ENCODE assay signal across 19 cellular contexts in the genomic region with DNA sequence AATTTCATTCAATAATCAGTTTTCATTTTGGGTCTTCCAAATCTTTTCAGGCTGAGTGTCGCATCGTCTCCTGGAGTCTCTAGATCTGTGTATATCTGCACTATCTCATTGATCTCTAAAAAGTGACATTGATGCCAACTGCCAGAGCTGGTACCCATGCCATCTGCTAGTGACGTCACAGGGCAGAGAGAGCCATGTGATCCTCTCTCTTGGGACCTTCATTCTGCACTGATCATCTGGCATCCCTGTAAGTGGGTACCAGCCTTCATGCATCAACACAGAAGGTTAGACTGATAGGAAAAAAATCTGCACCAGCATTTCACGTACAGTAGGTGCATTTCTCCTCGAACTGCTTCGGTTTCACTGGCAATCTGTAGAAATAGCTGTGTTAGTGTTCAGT. TPM values are rescaled to one million over a fixed set of nuclear protein-coding genes. Genes with fewer than 3 reads are reported as not detected.
"Had no signal": no experiment of that assay in that cellular context is flagged by ENCODE, and none has a peak within 500 bp of the region (broad histone marks: within the 10 kb centered on the region; RNA-seq: fewer than 3 reads in every experiment).

Gene NEUROD6, minus strand, starts transcription at position 124 of the 400 bp plus-strand sequence. CDS start 1,458 bp downstream, outside the sequence.

- H3K9me3 Mint-ChIP-seq: activated T-helper 2 cell treated with anti-CD3 and anti-CD28 coated beads, Interferon-gamma antibody, Interleukin-2, Interleukin-4, amounts not matched to agents 10 μg/mL and 5 μg/mL and 100 μg/mL, durations not matched to agents 14 hours and 24 hours and 36 hours; memory B cell had no signal

- H3K4me3 ChIP-seq: cardiac muscle cell, left ventricle myocardium inferior, mucosa of descending colon, uterus had no signal

- H3K4me1 ChIP-seq: parathyroid adenoma, uterus had no signal

- H3K36me3 Mint-ChIP-seq: memory B cell; naive thymus-derived CD4-positive, alpha-beta T cell; stimulated activated effector memory CD8-positive, alpha-beta T cell treated with anti-CD3 and anti-CD28 coated beads, Interleukin-12 subunit alpha, Interleukin-12 subunit beta, amount 100 ng/mL, for 72 hours had no signal

- H3K9me3 ChIP-seq: left ventricle myocardium inferior, mucosa of descending colon, uterus had no signal

- H3K4me3 Mint-ChIP-seq: memory B cell; naive thymus-derived CD4-positive, alpha-beta T cell; stimulated activated effector memory CD8-positive, alpha-beta T cell treated with anti-CD3 and anti-CD28 coated beads, Interleukin-12 subunit alpha, Interleukin-12 subunit beta, amount 100 ng/mL, for 72 hours had no signal

- H3K36me3 ChIP-seq: cardiac muscle cell, left ventricle myocardium inferior, uterus had no signal

- H3K27ac Mint-ChIP-seq: activated T-helper 2 cell treated with anti-CD3 and anti-CD28 coated beads, Interferon-gamma antibody, Interleukin-2, Interleukin-4, amounts not matched to agents 10 μg/mL and 5 μg/mL and 100 μg/mL, durations not matched to agents 14 hours and 24 hours and 36 hours; memory B cell; naive thymus-derived CD4-positive, alpha-beta T cell; stimulated activated effector memory CD8-positive, alpha-beta T cell treated with anti-CD3 and anti-CD28 coated beads, Interleukin-12 subunit alpha, Interleukin-12 subunit beta, amount 100 ng/mL, for 72 hours had no signal

- H3K4me1 Mint-ChIP-seq: memory B cell; naive thymus-derived CD4-positive, alpha-beta T cell; stimulated activated effector memory CD8-positive, alpha-beta T cell treated with anti-CD3 and anti-CD28 coated beads, Interleukin-12 subunit alpha, Interleukin-12 subunit beta, amount 100 ng/mL, for 72 hours had no signal

- ATAC-seq: esophagus mucosa; mucosa of descending colon; naive thymus-derived CD4-positive, alpha-beta T cell; stimulated activated effector memory CD8-positive, alpha-beta T cell treated with anti-CD3 and anti-CD28 coated beads, Interleukin-12 subunit alpha, Interleukin-12 subunit beta, amount 100 ng/mL, for 72 hours had no signal

- H3K9ac ChIP-seq: parathyroid adenoma had no signal

- DNase-seq: activated CD4-positive, alpha-beta T cell treated with anti-CD3 and anti-CD28 coated beads for 1 hour; activated CD4-positive, alpha-beta T cell treated with anti-CD3 and anti-CD28 coated beads, Interleukin-2, amount 50 U/mL, for 4 hours; activated naive CD4-positive, alpha-beta T cell treated with anti-CD3 and anti-CD28 coated beads, Interleukin-2, amount 50 U/mL, for 16 hours; activated T-cell treated with anti-CD3 and anti-CD28 coated beads for 4 hours; left ventricle myocardium inferior; mucosa of descending colon; naive thymus-derived CD4-positive, alpha-beta T cell; T1000; uterus had no signal

- H3K27ac ChIP-seq: cardiac muscle cell, left ventricle myocardium inferior, parathyroid adenoma, uterus had no signal

RNA-seq across cellular contexts. Expression of gene NEUROD6, which starts in this region (rescaled TPM):
- total RNA-seq: activated T-helper 2 cell treated with anti-CD3 and anti-CD28 coated beads, Interferon-gamma antibody, Interleukin-2, Interleukin-4, amounts not matched to agents 10 μg/mL and 5 μg/mL and 100 μg/mL, durations not matched to agents 14 hours and 24 hours and 36 hours; cardiac muscle cell; esophagus mucosa; glomerular endothelial cell; kidney epithelial cell; left ventricle myocardium inferior; mucosa of descending colon; naive thymus-derived CD4-positive, alpha-beta T cell; renal cortical epithelial cell; uterus had no signal
- polyA plus RNA-seq: adipose tissue; cardiac muscle cell; naive thymus-derived CD4-positive, alpha-beta T cell had no signal
